ENCODE assay signal across 6 cellular contexts in genomic region chr1:1374068-1374860, GRCh38. TPM values are rescaled to one million over a fixed set of nuclear protein-coding genes. Genes with fewer than 3 reads are reported as not detected.
DNase-seq lines count a peak whose midpoint lies in the region; ATAC-seq lines count a peak whose summit lies in the region.

No MANE protein-coding gene starts in this region.

- ATAC-seq in activated CD8-positive, alpha-beta memory T cell treated with anti-CD3 and anti-CD28 coated beads, Interleukin-2, amount 10 ng/mL, durations not matched to agents 7 days and 5 days, result no peak

- H3K27ac ChIP-seq in angular gyrus (ENCODE audit: low read depth, low read length), result peak overlapping the region; percentile 87

- H3K9me3 Mint-ChIP-seq in activated CD8-positive, alpha-beta memory T cell treated with anti-CD3 and anti-CD28 coated beads, Interleukin-2, amount 10 ng/mL, durations not matched to agents 7 days and 5 days (ENCODE audit: low read depth), result no peaks in the 10 kb centered on the region

- H3K27ac Mint-ChIP-seq in activated CD8-positive, alpha-beta memory T cell treated with anti-CD3 and anti-CD28 coated beads, Interleukin-2, amount 10 ng/mL, durations not matched to agents 7 days and 5 days, result peak overlapping the region; percentile 96

- peaks cover 42% of the 10 kb centered on the region for H3K4me1 Mint-ChIP-seq in activated CD8-positive, alpha-beta memory T cell treated with anti-CD3 and anti-CD28 coated beads, Interleukin-2, amount 10 ng/mL, durations not matched to agents 7 days and 5 days

- peaks cover 7% of the 10 kb centered on the region for H3K36me3 Mint-ChIP-seq in activated CD8-positive, alpha-beta memory T cell treated with anti-CD3 and anti-CD28 coated beads, Interleukin-2, amount 10 ng/mL, durations not matched to agents 7 days and 5 days

- no peak for DNase-seq in activated CD8-positive, alpha-beta memory T cell treated with anti-CD3 and anti-CD28 coated beads, Interleukin-2, amount 10 ng/mL, durations not matched to agents 7 days and 5 days
- DNase-seq in activated CD8-positive, alpha-beta memory T cell treated with anti-CD3 and anti-CD28 coated beads for 24 hours, result no peak
- peak; percentile 34 for DNase-seq in myocyte (ENCODE audit: low read depth)
- no peak for DNase-seq in NCI-H1930 (lab: John Stamatoyannopoulos, UW)
- no peak for DNase-seq in HuH-7 (ENCODE audit: low spot score)

- CTCF ChIA-PET in activated CD8-positive, alpha-beta memory T cell treated with anti-CD3 and anti-CD28 coated beads, Interleukin-2, amount 10 ng/mL, durations not matched to agents 7 days and 5 days (lab: Charles Lee), result interaction anchor here (1.2 to 3.5 kb wide), 10 partner anchors 12 to 315 kb away, joined by 3 to 41 read pairs (median 4); partner anchors contain the start of genes CCNL2, DVL1 and MXRA8

- H3K4me3 Mint-ChIP-seq in activated CD8-positive, alpha-beta memory T cell treated with anti-CD3 and anti-CD28 coated beads, Interleukin-2, amount 10 ng/mL, durations not matched to agents 7 days and 5 days, result peak overlapping the region; percentile 84

- H3K27me3 Mint-ChIP-seq in activated CD8-positive, alpha-beta memory T cell treated with anti-CD3 and anti-CD28 coated beads, Interleukin-2, amount 10 ng/mL, durations not matched to agents 7 days and 5 days, result no peaks in the 10 kb centered on the region

RNA-seq across cellular contexts. Expression of gene AURKAIP1, which starts 0.7 kb away (rescaled TPM):
- total RNA-seq in activated CD8-positive, alpha-beta memory T cell treated with anti-CD3 and anti-CD28 coated beads, Interleukin-2, amount 10 ng/mL, durations not matched to agents 7 days and 5 days, result 100 to 1,000 TPM; 139 to 141 TPM
- 183 and 198 TPM in 2 replicates for total RNA-seq in myocyte
- polyA plus RNA-seq in myocyte (2012), result 122 TPM

RNA-seq across cellular contexts. Expression of gene MXRA8, which starts 15.9 kb away (rescaled TPM):
- under 1 TPM in 1 of 2 experiments, not detected in 1; 0.61 TPM for total RNA-seq in activated CD8-positive, alpha-beta memory T cell treated with anti-CD3 and anti-CD28 coated beads, Interleukin-2, amount 10 ng/mL, durations not matched to agents 7 days and 5 days
- 224 and 252 TPM in 2 replicates for total RNA-seq in myocyte
- 360 TPM for polyA plus RNA-seq in myocyte (2012)

RNA-seq across cellular contexts. Expression of gene CCNL2, which starts 24.9 kb away (rescaled TPM):
- 100 to 1,000 TPM; 120 to 124 TPM for total RNA-seq in activated CD8-positive, alpha-beta memory T cell treated with anti-CD3 and anti-CD28 coated beads, Interleukin-2, amount 10 ng/mL, durations not matched to agents 7 days and 5 days
- 185 and 228 TPM in 2 replicates for total RNA-seq in myocyte
- polyA plus RNA-seq in myocyte (2012), result 161 TPM

RNA-seq across cellular contexts. Expression of gene DVL1, which starts 25.0 kb away (rescaled TPM):
- total RNA-seq in activated CD8-positive, alpha-beta memory T cell treated with anti-CD3 and anti-CD28 coated beads, Interleukin-2, amount 10 ng/mL, durations not matched to agents 7 days and 5 days, result 10 to 100 TPM; 35.2 to 42.0 TPM
- total RNA-seq in myocyte, result 121 and 137 TPM in 2 replicates
- 85.5 TPM for polyA plus RNA-seq in myocyte (2012)

RNA-seq across cellular contexts. Expression of gene MRPL20, which starts 32.8 kb away (rescaled TPM):
- 100 to 1,000 TPM in 1 of 2 experiments, 10 to 100 TPM in 1; 95.2 to 130 TPM for total RNA-seq in activated CD8-positive, alpha-beta memory T cell treated with anti-CD3 and anti-CD28 coated beads, Interleukin-2, amount 10 ng/mL, durations not matched to agents 7 days and 5 days
- 113 TPM in 2 replicates for total RNA-seq in myocyte
- 172 TPM for polyA plus RNA-seq in myocyte (2012)

Comparison
In these comparisons a context has a peak if more than half of its experiments do, and no peak if none do; other contexts are left out.
1. RNA of gene MXRA8, which starts 15.9 kb away (total RNA-seq): 224 to 252 TPM in myocyte; 0.61 TPM in activated CD8-positive, alpha-beta memory T cell treated with anti-CD3 and anti-CD28 coated beads, Interleukin-2, amount 10 ng/mL, durations not matched to agents 7 days and 5 days; every median in the first group is over 100 times any median in the second.